13 cellular contexts compared by ENCODE assay signal in the genomic region with DNA sequence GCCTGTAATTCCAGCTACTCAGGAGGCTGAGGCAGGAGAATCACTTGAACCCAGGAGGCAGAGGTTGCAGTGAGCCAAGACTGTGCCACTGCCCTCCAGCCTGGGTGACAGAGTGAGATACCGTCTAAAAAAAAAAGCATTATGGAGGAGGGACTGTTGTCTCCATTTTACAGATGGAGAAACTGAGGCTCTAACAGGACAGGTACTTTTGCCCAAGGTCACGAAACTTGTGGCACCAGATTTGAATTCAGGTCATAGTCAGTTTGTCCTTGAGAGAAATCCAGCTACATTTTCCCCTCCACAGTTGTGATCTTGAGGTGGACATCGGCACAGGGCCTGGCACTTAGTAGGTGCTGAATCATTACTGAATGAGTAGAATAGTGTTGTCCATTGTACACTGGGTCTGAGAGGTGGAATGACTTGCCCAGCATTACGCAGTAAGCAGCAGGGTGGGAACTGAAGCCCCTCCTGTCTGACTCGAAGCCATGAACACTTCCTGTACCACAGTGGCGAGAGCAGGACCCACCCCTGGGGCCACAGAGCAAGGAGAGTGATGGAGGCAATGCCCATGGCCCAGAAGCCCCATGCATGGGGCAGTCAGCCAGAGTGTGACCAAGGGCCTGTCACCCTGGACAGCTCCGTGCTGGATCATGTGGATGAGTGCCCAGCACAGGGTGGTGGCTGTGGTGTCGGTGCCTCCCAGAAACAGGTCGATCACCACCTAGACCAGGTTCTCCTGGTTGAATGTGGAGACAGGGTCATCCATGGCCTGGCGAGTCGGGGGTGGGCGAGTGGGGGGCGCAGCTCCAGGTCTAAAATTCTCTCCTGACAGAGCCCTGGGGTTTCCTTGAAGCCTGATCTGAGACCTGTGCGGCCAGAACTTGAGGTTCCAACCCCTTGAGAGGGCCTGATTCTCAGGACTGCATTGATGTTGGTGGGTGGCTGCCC. TPM values are rescaled to one million over a fixed set of nuclear protein-coding genes. Genes with fewer than 3 reads are reported as not detected.
DNase-seq lines count a peak whose midpoint lies in the region; ATAC-seq, FAIRE-seq and TF ChIP-seq lines count a peak whose summit lies in the region.
"Had no signal": no experiment of that assay in that cellular context is flagged by ENCODE, and none has a peak within 500 bp of the region (broad histone marks: within the 10 kb centered on the region; RNA-seq: fewer than 3 reads in every experiment).

No MANE protein-coding gene starts in this region.

- no peak overlapping the region for H2AFZ ChIP-seq in HepG2 (ENCODE audit: low read length)

- H3K27ac ChIP-seq in heart left ventricle (no peak overlapping the region), HepG2 (ENCODE audit: extremely low read length, insufficient read depth, low read length) (no peak overlapping the region), upper lobe of right lung (no peak overlapping the region)
- no peak overlapping the region for H3K27ac ChIP-seq in CD4-positive, alpha-beta T cell (ENCODE audit: low read depth, low read length)

- no peaks in the 10 kb centered on the region for H3K9me3 Mint-ChIP-seq in CD4-positive, alpha-beta T cell

- no peak overlapping the region for H3K9ac ChIP-seq in HepG2 (ENCODE audit: insufficient read depth, low read depth, low read length)

- no peak for TF ChIP-seq RAD21 in HepG2 (CRISPR knock-in tag; IDR thresholded peaks at IDR 0.05)

- no TSS peak for BruUV-seq in HepG2 (replicated peaks; lab: Mats Ljungman, UMichigan)

- H3K27me3 Mint-ChIP-seq in CD4-positive, alpha-beta T cell, result peaks cover 7% of the 10 kb centered on the region

- no peak overlapping the region for H3K4me3 ChIP-seq in heart left ventricle
- no peak overlapping the region; a peak in 1 of 6 replicates for H3K4me3 ChIP-seq in HepG2 (replicated peaks in 1 of 3; ENCODE audit: insufficient read depth in 1 of 3, low read depth in 2 of 3, low read length in 3 of 3)
- no peak overlapping the region for H3K4me3 ChIP-seq in upper lobe of right lung

- FAIRE-seq in HepG2 (lab: Jason Lieb, UNC), result no peak
- no peak for FAIRE-seq in GM12892 (lab: Jason Lieb, UNC)

- no peak for DNase-seq in heart left ventricle
- no peak for DNase-seq in Right ventricle myocardium inferior (ENCODE audit: missing footprints)
- DNase-seq in HepG2 (ENCODE audit: low spot score), result no peak
- DNase-seq in upper lobe of right lung, result no peak
- DNase-seq in CD4-positive, alpha-beta T cell, result no peak
- DNase-seq in ecto neural progenitor cell (ENCODE audit: low spot score), result no peak
- no peak for DNase-seq in GM12892 (ENCODE audit: insufficient read length)
- DNase-seq: 8988T, GOT3, MV-4-11, NCI-H1436 treated with DMSO at 0.1 percent for 48 hours, NCI-H2081 treated with DMSO at 0.1 percent for 48 hours had no signal

- no peaks in the 10 kb centered on the region for H3K9me3 ChIP-seq in heart left ventricle
- no peaks in the 10 kb centered on the region for H3K9me3 ChIP-seq in HepG2 (ENCODE audit: low read length)
- H3K9me3 ChIP-seq in upper lobe of right lung, result no peaks in the 10 kb centered on the region
- no peaks in the 10 kb centered on the region for H3K9me3 ChIP-seq in CD4-positive, alpha-beta T cell (ENCODE audit: control insufficient read depth, low read length)

- in situ Hi-C loops in HepG2 (cut with HindIII; ENCODE audit: extremely low pct_ligation_motif_present, low pct_unique_long_range_greater_than_20kb), result no loop called here

- TF ChIP-seq EP300 in HepG2 (IDR thresholded peaks at IDR 0.05; ENCODE audit: low read depth in 2 of 2, low read length in 2 of 2), result no peak
- TF ChIP-seq EP300 in HepG2 (CRISPR knock-in tag; IDR thresholded peaks at IDR 0.05; ENCODE audit: borderline replicate concordance), result no peak

- WGBS in heart left ventricle, 4 donors, result 67 to 76% (median 72%) methylated on average over 13 to 14 of the region's 14 CpGs
- 22% methylated on average over 6 of the region's 14 CpGs for WGBS in HepG2 (ENCODE audit: low lambda C conversion rate)

- H3K36me3 Mint-ChIP-seq in CD4-positive, alpha-beta T cell (ENCODE audit: low read depth), result no peaks in the 10 kb centered on the region

- H3K27ac Mint-ChIP-seq in CD4-positive, alpha-beta T cell, result no peak overlapping the region

- POLR2A ChIA-PET in HepG2 (lab: Yijun Ruan, JAX), result interaction anchor here (1.4 to 1.5 kb wide), 3 partner anchors 12 to 113 kb away, joined by 3 to 5 read pairs (median 4); partner anchors contain the start of genes ABCC5 and PARL
- POLR2A ChIA-PET in CD4-positive, alpha-beta T cell (lab: Charles Lee), result no interaction called here

- ATAC-seq in heart left ventricle (peak in 3 of 4 donors; percentile 38 to 64 (median 50)), Right ventricle myocardium inferior (no peak), SK-N-SH treated with all-trans-retinoic acid at 6 μM for 48 hours (peak; percentile 45; the same call in 2 of the 3 replicates), HepG2 (peak; percentile 76), upper lobe of right lung (peak; percentile 12)
- ATAC-seq in CD4-positive, alpha-beta T cell (ENCODE audit: poor library complexity), result no peak

- CTCF ChIA-PET in HepG2 (lab: Yijun Ruan, JAX; ENCODE audit: low intra/inter-chr PET ratio, low total read pairs), result no interaction called here
- CTCF ChIA-PET in CD4-positive, alpha-beta T cell (lab: Charles Lee), result interaction anchor here (1.3 kb wide), 1 partner anchor 20 kb away, joined by 3 read pairs; the partner anchor contains the start of gene PARL

- no peak overlapping the region for H3K4me3 Mint-ChIP-seq in CD4-positive, alpha-beta T cell

- intact Hi-C loops in heart left ventricle (cut with DNase I), result no loop called here
- intact Hi-C loops in Right ventricle myocardium inferior (cut with DNase I), result no loop called here
- intact Hi-C loops in HepG2 (cut with micrococcal nuclease; ENCODE audit: unreplicated experiment), result loop anchor here (1.0 kb wide), 1 partner anchor 112 kb away; the partner anchor contains the start of gene ABCC5
- intact Hi-C loops in upper lobe of right lung (cut with DNase I), result no loop called here
- intact Hi-C loops in CD4-positive, alpha-beta T cell (cut with DNase I, micrococcal nuclease), result no loop called here

- no peaks in the 10 kb centered on the region for H3K36me3 ChIP-seq in heart left ventricle
- no peaks in the 10 kb centered on the region for H3K36me3 ChIP-seq in HepG2 (replicated peaks in 1 of 2; ENCODE audit: control insufficient read depth in 1 of 2, insufficient read depth in 2 of 2, low read length in 2 of 2)
- no peaks in the 10 kb centered on the region for H3K36me3 ChIP-seq in upper lobe of right lung

- H3K4me1 ChIP-seq in heart left ventricle, result no peaks in the 10 kb centered on the region
- H3K4me1 ChIP-seq in HepG2 (ENCODE audit: insufficient read depth, low read length), result peaks cover 50% of the 10 kb centered on the region
- H3K4me1 ChIP-seq in upper lobe of right lung, result no peaks in the 10 kb centered on the region

- H3K4me1 Mint-ChIP-seq in CD4-positive, alpha-beta T cell (ENCODE audit: low read depth), result no peaks in the 10 kb centered on the region

- H3K79me2 ChIP-seq in HepG2 (ENCODE audit: insufficient read depth, low read length), result no peaks in the 10 kb centered on the region

- peak overlapping the region; percentile 1; the same call in 1 of the 2 replicates for H3K4me2 ChIP-seq in HepG2 (ENCODE audit: low read depth, low read length)

- H3K27me3 ChIP-seq in heart left ventricle, result peaks cover 0 to 2% (median 0%) of the 10 kb centered on the region in 9 donors
- H3K27me3 ChIP-seq in HepG2 (ENCODE audit: control insufficient read depth in 1 of 2, insufficient read depth in 2 of 2, low read length in 2 of 2), result peaks cover 0 to 5% of the 10 kb centered on the region in 2 experiments; a peak in 1 of 5 replicates
- H3K27me3 ChIP-seq in upper lobe of right lung, result no peaks in the 10 kb centered on the region
- H3K27me3 ChIP-seq in CD4-positive, alpha-beta T cell (ENCODE audit: control insufficient read depth, insufficient read depth, low read length), result no peaks in the 10 kb centered on the region

- no peaks in the 10 kb centered on the region for H4K20me1 ChIP-seq in HepG2 (ENCODE audit: insufficient read depth, low read length)

- no peak for TF ChIP-seq POLR2A in heart left ventricle (IDR thresholded peaks at IDR 0.05)
- TF ChIP-seq POLR2A in HepG2 (IDR thresholded peaks at IDR 0.05; ENCODE audit: insufficient read depth in 1 of 2, low read depth in 2 of 2, low read length in 2 of 2), result no peak
- TF ChIP-seq POLR2A in GM12892 (IDR thresholded peaks at IDR 0.05; ENCODE audit: low read depth, low read length), result no peak

- no peak for TF ChIP-seq CTCF in heart left ventricle (IDR thresholded peaks at IDR 0.05)
- no peak for TF ChIP-seq CTCF in HepG2 (CRISPR knock-in tag; IDR thresholded peaks at IDR 0.05)
- no peak for TF ChIP-seq CTCF in upper lobe of right lung (IDR thresholded peaks at IDR 0.05)
- TF ChIP-seq CTCF in CD4-positive, alpha-beta T cell (IDR thresholded peaks at IDR 0.05), result no peak

RNA-seq across cellular contexts. Expression of gene PARL, which starts 20.4 kb away (rescaled TPM):
- total RNA-seq in heart left ventricle (10 to 100 TPM; 37.9 to 62.2 (median 53.8) TPM), Right ventricle myocardium inferior (56.5 TPM), HepG2 (2016; rRNA removed; fragmentation: Illumina TruSeq; extraction: Trizol) (58.6 and 60.5 TPM in 2 replicates), upper lobe of right lung (44.8 TPM)
- polyA plus RNA-seq in heart left ventricle (10 to 100 TPM; 40.5 to 86.9 TPM), HepG2 (2011; rRNA removed) (39.1 and 46.3 TPM in 2 replicates)
- total RNA-seq in HepG2 (2016; cell fraction: cytosol; rRNA removed; fragmentation: Illumina TruSeq; extraction: Trizol; ENCODE audit: low read depth), result 50.1 and 52.6 TPM in 2 replicates
- 58.5 and 68.1 TPM in 2 replicates for total RNA-seq in HepG2 (2016; cell fraction: insoluble cytoplasmic fraction; rRNA removed; fragmentation: Illumina TruSeq; extraction: Trizol)
- 68.2 and 70.2 TPM in 2 replicates for total RNA-seq in HepG2 (2016; cell fraction: membrane; rRNA removed; fragmentation: Illumina TruSeq; extraction: Trizol)
- total RNA-seq in HepG2 (2016; cell fraction: nucleus; rRNA removed; fragmentation: Illumina TruSeq; extraction: Trizol), result 32.7 and 34.6 TPM in 2 replicates
- polyA plus RNA-seq in HepG2 (2011; cell fraction: cytosol; rRNA removed), result 28.2 and 43.8 TPM in 2 replicates
- 10.7 and 15.9 TPM in 2 replicates for polyA plus RNA-seq in HepG2 (2011; cell fraction: nucleus; rRNA removed)
- polyA plus RNA-seq in HepG2 (2012), result 34.5 and 41.7 TPM in 2 replicates
- 41.8 and 44.8 TPM in 2 replicates for polyA plus RNA-seq in HepG2 (2016; cell fraction: cytosol; fragmentation: Illumina TruSeq; extraction: Trizol; ENCODE audit: low read depth)
- 67.4 and 75.9 TPM in 2 replicates for polyA plus RNA-seq in HepG2 (2016; cell fraction: insoluble cytoplasmic fraction; fragmentation: Illumina TruSeq; extraction: Trizol; ENCODE audit: low read depth)
- polyA plus RNA-seq in HepG2 (2016; cell fraction: membrane; fragmentation: Illumina TruSeq; extraction: Trizol; ENCODE audit: low read depth), result 64.8 and 65.8 TPM in 2 replicates
- 54.4 and 60.7 TPM in 2 replicates for polyA plus RNA-seq in HepG2 (2016; cell fraction: nucleus; fragmentation: Illumina TruSeq; extraction: Trizol; ENCODE audit: insufficient read depth, low read depth)
- polyA minus RNA-seq in HepG2 (2011; rRNA and poly(A)+ RNA removed; ENCODE audit: low replicate concordance), result 18.7 and 23.5 TPM in 2 replicates
- 13.1 and 19.3 TPM in 2 replicates for polyA minus RNA-seq in HepG2 (2011; cell fraction: cytosol; rRNA and poly(A)+ RNA removed)
- polyA minus RNA-seq in HepG2 (2011; cell fraction: nucleus; rRNA and poly(A)+ RNA removed), result 17.9 and 19.8 TPM in 2 replicates
- total RNA-seq in CD4-positive, alpha-beta T cell, result 10 to 100 TPM; 36.9 to 40.0 TPM
- 52.9 TPM for polyA plus RNA-seq in GM12892 (2012; ENCODE audit: missing spikeins)

Comparison
In these comparisons a context has a peak if more than half of its experiments do, and no peak if none do; other contexts are left out.
1. ATAC-seq: peak in heart left ventricle (3 of 4), SK-N-SH treated with all-trans-retinoic acid at 6 μM for 48 hours (single experiment), HepG2 (single experiment) and upper lobe of right lung (single experiment); none in Right ventricle myocardium inferior (single experiment) and CD4-positive, alpha-beta T cell (single experiment).